In genomic region chr20:61979090-61979489, GRCh38 we compare ENCODE assay signal across 29 cellular contexts.
"Had no signal": no experiment of that assay in that cellular context is flagged by ENCODE, and none has a peak within 500 bp of the region (broad histone marks: within the 10 kb centered on the region; RNA-seq: fewer than 3 reads in every experiment).

No MANE protein-coding gene starts in this region.

- H3K4me3 ChIP-seq: colonic mucosa, esophagus muscularis mucosa, gastrocnemius medialis, heart left ventricle had no signal

- H3K27ac Mint-ChIP-seq: activated CD4-positive, alpha-beta memory T cell treated with anti-CD3 and anti-CD28 coated beads for 36 hours; activated CD4-positive, alpha-beta T cell treated with anti-CD3 and anti-CD28 coated beads for 36 hours; activated CD4-positive, alpha-beta T cell treated with anti-CD3 and anti-CD28 coated beads, Interleukin-2, amount 10 ng/mL, durations not matched to agents 24 days and 14 days; activated CD8-positive, alpha-beta memory T cell treated with anti-CD3 and anti-CD28 coated beads, Interleukin-2, amount 10 ng/mL, durations not matched to agents 7 days and 5 days; activated CD8-positive, alpha-beta T cell treated with anti-CD3 and anti-CD28 coated beads, Interleukin-2, amount 10 ng/mL, durations not matched to agents 7 days and 5 days; activated naive CD8-positive, alpha-beta T cell; activated T-helper 1 cell treated with anti-CD3 and anti-CD28 coated beads, Interleukin-12 subunit alpha, Interleukin-12 subunit beta, Interleukin-2, Interleukin-4 antibody, amounts not matched to agents 30 ng/mL and 10 ng/mL and 1 ng/mL, durations not matched to agents 14 hours and 24 hours and 36 hours; activated T-helper 2 cell treated with anti-CD3 and anti-CD28 coated beads, Interferon-gamma antibody, Interleukin-2, Interleukin-4, amounts not matched to agents 10 μg/mL and 5 μg/mL and 100 μg/mL, durations not matched to agents 14 hours and 24 hours and 36 hours had no signal

- DNase-seq: activated CD4-positive, alpha-beta memory T cell treated with anti-CD3 and anti-CD28 coated beads for 36 hours; activated CD4-positive, alpha-beta T cell treated with anti-CD3 and anti-CD28 coated beads for 36 hours; activated CD4-positive, alpha-beta T cell treated with anti-CD3 and anti-CD28 coated beads, Interleukin-2, amount 10 ng/mL, durations not matched to agents 24 days and 14 days; activated CD4-positive, CD25-positive, alpha-beta regulatory T cell; activated CD4-positive, CD25-positive, alpha-beta regulatory T cell treated with anti-CD3 and anti-CD28 coated beads, Interleukin-2, amount 50 U/mL, for 72 hours; activated CD8-positive, alpha-beta memory T cell treated with anti-CD3 and anti-CD28 coated beads, Interleukin-2, amount 10 ng/mL, durations not matched to agents 7 days and 5 days; activated CD8-positive, alpha-beta memory T cell treated with anti-CD3 and anti-CD28 coated beads, Interleukin-2, amount 50 U/mL, for 4 hours; activated CD8-positive, alpha-beta T cell treated with anti-CD3 and anti-CD28 coated beads, Interleukin-2, amount 10 ng/mL, durations not matched to agents 7 days and 5 days; activated gamma-delta T cell treated with Interleukin-2 at 50 U/mL for 16 hours; activated naive CD4-positive, alpha-beta T cell treated with anti-CD3 and anti-CD28 coated beads, Interleukin-2, amount 50 U/mL, for 16 hours; activated naive CD4-positive, alpha-beta T cell treated with Interleukin-2 at 50 U/mL for 16 hours; activated T-cell treated with anti-CD3 and anti-CD28 coated beads, Interleukin-2, amount 50 U/mL, for 1 hour; activated T-cell treated with anti-CD3 and anti-CD28 coated beads, Interleukin-2, amount 50 U/mL, for 48 hours; amniotic stem cell; anterior cingulate cortex; caudate nucleus; colonic mucosa; effector CD4-positive, alpha-beta T cell; effector memory CD8-positive, alpha-beta T cell; erythroblast; foreskin keratinocyte; gastrocnemius medialis; glutamatergic neuron; heart left ventricle; T-helper 2 cell had no signal

- H3K27me3 ChIP-seq: colonic mucosa, esophagus muscularis mucosa, foreskin keratinocyte, gastrocnemius medialis, heart left ventricle had no signal

- H3K27me3 Mint-ChIP-seq: activated CD4-positive, alpha-beta memory T cell treated with anti-CD3 and anti-CD28 coated beads for 36 hours; activated CD4-positive, alpha-beta T cell treated with anti-CD3 and anti-CD28 coated beads for 36 hours; activated CD4-positive, alpha-beta T cell treated with anti-CD3 and anti-CD28 coated beads, Interleukin-2, amount 10 ng/mL, durations not matched to agents 24 days and 14 days; activated CD8-positive, alpha-beta memory T cell treated with anti-CD3 and anti-CD28 coated beads, Interleukin-2, amount 10 ng/mL, durations not matched to agents 7 days and 5 days; activated naive CD8-positive, alpha-beta T cell; effector memory CD8-positive, alpha-beta T cell had no signal

- H3K4me3 Mint-ChIP-seq: activated CD4-positive, alpha-beta memory T cell treated with anti-CD3 and anti-CD28 coated beads for 36 hours; activated CD4-positive, alpha-beta T cell treated with anti-CD3 and anti-CD28 coated beads for 36 hours; activated CD4-positive, alpha-beta T cell treated with anti-CD3 and anti-CD28 coated beads, Interleukin-2, amount 10 ng/mL, durations not matched to agents 24 days and 14 days; activated CD8-positive, alpha-beta memory T cell treated with anti-CD3 and anti-CD28 coated beads, Interleukin-2, amount 10 ng/mL, durations not matched to agents 7 days and 5 days; activated CD8-positive, alpha-beta T cell treated with anti-CD3 and anti-CD28 coated beads, Interleukin-2, amount 10 ng/mL, durations not matched to agents 7 days and 5 days; activated naive CD8-positive, alpha-beta T cell; activated T-helper 1 cell treated with anti-CD3 and anti-CD28 coated beads, Interleukin-12 subunit alpha, Interleukin-12 subunit beta, Interleukin-2, Interleukin-4 antibody, amounts not matched to agents 30 ng/mL and 10 ng/mL and 1 ng/mL, durations not matched to agents 14 hours and 24 hours and 36 hours; effector memory CD8-positive, alpha-beta T cell had no signal

- ATAC-seq: activated CD4-positive, alpha-beta T cell treated with anti-CD3 and anti-CD28 coated beads for 36 hours; activated CD8-positive, alpha-beta memory T cell treated with anti-CD3 and anti-CD28 coated beads, Interleukin-2, amount 10 ng/mL, durations not matched to agents 7 days and 5 days; activated CD8-positive, alpha-beta T cell treated with anti-CD3 and anti-CD28 coated beads, Interleukin-2, amount 10 ng/mL, durations not matched to agents 7 days and 5 days; effector memory CD8-positive, alpha-beta T cell; foreskin keratinocyte; gastrocnemius medialis; heart left ventricle had no signal

- H3K27ac ChIP-seq: colonic mucosa, esophagus muscularis mucosa, foreskin keratinocyte, gastrocnemius medialis, heart left ventricle had no signal
